Comparison of ENCODE assay signal across 8 cellular contexts in the genomic region with DNA sequence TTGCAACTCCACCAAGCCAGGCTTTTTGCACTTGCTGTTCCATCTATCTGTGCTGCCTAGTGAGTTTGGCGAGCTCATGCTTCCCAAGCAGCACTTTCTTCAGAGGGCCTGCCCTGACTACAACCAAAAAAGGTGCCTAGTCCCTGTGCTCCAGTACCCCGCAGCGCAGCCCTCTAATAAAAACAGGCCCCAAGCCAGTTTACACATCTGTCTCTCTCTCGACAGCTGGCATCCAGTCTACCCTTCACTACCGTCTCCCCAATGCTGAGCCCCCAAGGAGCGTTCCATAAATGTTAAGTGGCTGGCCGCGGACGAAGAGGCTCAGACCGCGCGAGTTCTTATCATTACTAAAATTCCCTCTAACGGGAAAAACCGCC. TPM values are rescaled to one million over a fixed set of nuclear protein-coding genes. Genes with fewer than 3 reads are reported as not detected.
A peak's percentile ranks its signal among the peaks of the same experiment; 100 is the strongest.
DNase-seq lines count a peak whose midpoint lies in the region; ATAC-seq and TF ChIP-seq lines count a peak whose summit lies in the region.

No MANE protein-coding gene starts in this region.

- H3K27me3 ChIP-seq in ovary: no peaks in the 10 kb centered on the region

- DNase-seq in foreskin fibroblast (peak in 1 of 2 donors; percentile 15), ovary (no peak), DMS79 (lab: John Stamatoyannopoulos, UW) (no peak), DMS79 treated with DMSO at 0.1 percent for 48 hours (lab: John Stamatoyannopoulos, UW) (no peak)

- TF ChIP-seq CTCF in WI38 (IDR thresholded peaks at IDR 0.05; ENCODE audit: low read depth, low read length): no peak
- no peak for TF ChIP-seq CTCF in foreskin fibroblast (IDR thresholded peaks at IDR 0.05; ENCODE audit: low read depth, low read length)
- TF ChIP-seq CTCF in ovary (IDR thresholded peaks at IDR 0.05): no peak

- TF ChIP-seq EP300 in ovary (IDR thresholded peaks at IDR 0.05): no peak

- H3K4me1 ChIP-seq in ovary (ENCODE audit: insufficient read depth): peaks cover 13% of the 10 kb centered on the region

- TF ChIP-seq POLR2A in GM18505 (IDR thresholded peaks at IDR 0.05; ENCODE audit: borderline replicate concordance, extremely low read depth, insufficient read depth, insufficient read length) (no peak), ovary (IDR thresholded peaks at IDR 0.05) (no peak)

- no peaks in the 10 kb centered on the region for H3K9me3 ChIP-seq in ovary

- ATAC-seq in GM18505 (IDR thresholded peaks at IDR 0.05; ENCODE audit: unreplicated experiment) (peak; percentile 4), HG02970 (IDR thresholded peaks at IDR 0.05; ENCODE audit: low FRiP score, unreplicated experiment) (peak; percentile 12), GM18520 (IDR thresholded peaks at IDR 0.05; ENCODE audit: unreplicated experiment) (no peak)

- intact Hi-C loops in ovary (cut with DNase I): no loop called here

- peak overlapping the region; percentile 54 to 84 for H3K27ac ChIP-seq in ovary

- 0 to 1% (median 0%) methylated on average over 14 of the region's 14 CpGs for WGBS in ovary, 3 donors

- H3K4me3 ChIP-seq in WI38 (ENCODE audit: low read depth, low read length): peak overlapping the region; percentile 98
- H3K4me3 ChIP-seq in foreskin fibroblast (ENCODE audit: low read depth in 1 of 2, low read length in 2 of 2): peak overlapping the region; percentile 69 to 94
- peak overlapping the region; percentile 56 for H3K4me3 ChIP-seq in ovary

- no peaks in the 10 kb centered on the region for H3K36me3 ChIP-seq in ovary

RNA-seq across cellular contexts. Expression of gene MED4, which starts 0.5 kb away (rescaled TPM):
- total RNA-seq in ovary: 10 to 100 TPM; 23.3 to 50.7 (median 42.6) TPM
- polyA plus RNA-seq in ovary: 10 to 100 TPM; 50.0 to 63.8 TPM

RNA-seq across cellular contexts. Expression of gene NUDT15, which starts 56.9 kb away (rescaled TPM):
- total RNA-seq in ovary: 10 to 100 TPM in 3 of 7 donors, 1 to 10 TPM in 4; 6.1 to 11.2 (median 9.7) TPM
- polyA plus RNA-seq in ovary: 10 to 100 TPM in 1 of 2 donors, 1 to 10 TPM in 1; 9.7 to 11.4 TPM
